Comparison of ENCODE assay signal across 18 cellular contexts in the genomic region with DNA sequence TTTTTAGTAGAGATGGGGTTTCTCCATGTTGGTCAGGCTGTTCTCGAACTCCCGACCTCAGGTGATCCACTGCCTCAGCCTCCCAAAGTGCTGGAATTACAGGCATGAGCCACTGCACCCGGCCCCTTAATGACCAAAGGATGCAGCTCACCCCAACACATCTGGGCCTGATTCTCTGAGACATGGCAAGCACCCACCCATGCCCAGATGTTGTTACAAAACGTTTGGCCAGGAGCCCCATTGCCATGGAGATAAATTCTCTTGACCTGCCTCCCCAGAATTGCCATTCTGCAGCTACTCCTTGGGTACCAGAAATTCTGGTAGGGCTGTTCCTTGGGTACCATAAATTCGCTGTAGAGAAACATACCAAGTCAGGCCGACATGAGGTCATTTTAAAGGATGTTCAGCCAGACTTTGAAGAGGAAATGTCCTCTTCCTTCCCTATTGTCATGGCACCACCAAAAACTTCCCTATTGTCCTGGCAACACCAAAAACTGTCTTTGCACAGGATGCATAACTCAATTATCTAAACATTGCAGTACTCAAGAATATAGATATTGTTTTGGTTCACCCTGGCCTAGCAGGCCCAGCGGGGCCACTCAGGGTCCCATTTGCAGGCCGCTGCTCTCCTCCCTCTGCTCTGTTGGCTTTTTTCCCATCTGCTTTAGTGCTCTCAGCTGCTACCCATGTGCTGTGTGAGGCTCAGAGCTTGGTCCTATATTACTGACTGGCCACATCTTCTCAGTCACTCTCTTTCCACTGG.
"Had no signal": no experiment of that assay in that cellular context is flagged by ENCODE, and none has a peak within 500 bp of the region (broad histone marks: within the 10 kb centered on the region; RNA-seq: fewer than 3 reads in every experiment).

No MANE protein-coding gene starts in this region.

- H3K27me3 ChIP-seq: body of pancreas, dorsolateral prefrontal cortex, pancreas, right lobe of liver, stomach had no signal

- H3K36me3 ChIP-seq: pancreas, right lobe of liver had no signal

- H3K4me3 ChIP-seq: body of pancreas, dorsolateral prefrontal cortex, pancreas, right lobe of liver, smooth muscle cell, stomach had no signal

- H3K27ac ChIP-seq: body of pancreas, dorsolateral prefrontal cortex, pancreas, right lobe of liver, stomach had no signal

- H3K4me1 ChIP-seq: pancreas had no signal

- DNase-seq: activated B cell treated with CpG ODN at 0.5 μM for 24 hours; activated CD4-positive, alpha-beta T cell treated with anti-CD3 and anti-CD28 coated beads for 4 hours; activated CD8-positive, alpha-beta T cell treated with anti-CD3 and anti-CD28 coated beads for 36 hours; activated naive CD4-positive, alpha-beta T cell treated with Interleukin-2 at 50 U/mL for 16 hours; activated naive CD8-positive, alpha-beta T cell treated with anti-CD3 and anti-CD28 coated beads, Interleukin-2, amount 10 ng/mL, durations not matched to agents 7 days and 5 days; activated T-cell treated with anti-CD3 and anti-CD28 coated beads, Interleukin-2, amount 50 U/mL, for 1 hour; body of pancreas; dorsolateral prefrontal cortex; mesendoderm; naive thymus-derived CD8-positive, alpha-beta T cell; pancreas; right lobe of liver; stimulated activated CD4-positive, alpha-beta T cell treated with anti-CD3 and anti-CD28 coated beads, Interleukin-4, amount 100 ng/mL, for 24 hours; stomach; trophoblast cell had no signal

- H3K4me3 Mint-ChIP-seq: activated B cell treated with CpG ODN at 0.5 μM for 24 hours; activated CD8-positive, alpha-beta T cell treated with anti-CD3 and anti-CD28 coated beads for 36 hours; activated naive CD8-positive, alpha-beta T cell treated with anti-CD3 and anti-CD28 coated beads, Interleukin-2, amount 10 ng/mL, durations not matched to agents 7 days and 5 days; activated T-helper 17 cell treated with anti-CD3 and anti-CD28 coated beads, Interleukin-2, amount 50 U/mL, for 72 hours; stimulated activated effector memory CD8-positive, alpha-beta T cell treated with anti-CD3 and anti-CD28 coated beads, Interleukin-12 subunit alpha, Interleukin-12 subunit beta, amount 100 ng/mL, for 72 hours had no signal

- H3K9me3 ChIP-seq: body of pancreas, pancreas, right lobe of liver, stomach had no signal

- H3K9me3 Mint-ChIP-seq: activated B cell treated with CpG ODN at 0.5 μM for 24 hours; activated CD8-positive, alpha-beta T cell treated with anti-CD3 and anti-CD28 coated beads for 36 hours; activated naive CD8-positive, alpha-beta T cell treated with anti-CD3 and anti-CD28 coated beads, Interleukin-2, amount 10 ng/mL, durations not matched to agents 7 days and 5 days; activated T-helper 17 cell treated with anti-CD3 and anti-CD28 coated beads, Interleukin-2, amount 50 U/mL, for 72 hours; naive thymus-derived CD8-positive, alpha-beta T cell; stimulated activated effector memory CD8-positive, alpha-beta T cell treated with anti-CD3 and anti-CD28 coated beads, Interleukin-12 subunit alpha, Interleukin-12 subunit beta, amount 100 ng/mL, for 72 hours had no signal

- H3K27ac Mint-ChIP-seq: activated naive CD8-positive, alpha-beta T cell treated with anti-CD3 and anti-CD28 coated beads, Interleukin-2, amount 10 ng/mL, durations not matched to agents 7 days and 5 days; activated T-helper 17 cell treated with anti-CD3 and anti-CD28 coated beads, Interleukin-2, amount 50 U/mL, for 72 hours; stimulated activated effector memory CD8-positive, alpha-beta T cell treated with anti-CD3 and anti-CD28 coated beads, Interleukin-12 subunit alpha, Interleukin-12 subunit beta, amount 100 ng/mL, for 72 hours had no signal

- H3K36me3 Mint-ChIP-seq: activated naive CD8-positive, alpha-beta T cell treated with anti-CD3 and anti-CD28 coated beads, Interleukin-2, amount 10 ng/mL, durations not matched to agents 7 days and 5 days; naive thymus-derived CD8-positive, alpha-beta T cell had no signal

- H3K4me2 ChIP-seq: smooth muscle cell had no signal

- H3K27me3 Mint-ChIP-seq: activated B cell treated with CpG ODN at 0.5 μM for 24 hours; activated CD8-positive, alpha-beta T cell treated with anti-CD3 and anti-CD28 coated beads for 36 hours; activated T-helper 17 cell treated with anti-CD3 and anti-CD28 coated beads, Interleukin-2, amount 50 U/mL, for 72 hours; naive thymus-derived CD8-positive, alpha-beta T cell had no signal
